ENCODE assay signal across 35 cellular contexts in genomic region chr4:53527930-53528329, GRCh38.
"Had no signal": no experiment of that assay in that cellular context is flagged by ENCODE, and none has a peak within 500 bp of the region (broad histone marks: within the 10 kb centered on the region; RNA-seq: fewer than 3 reads in every experiment).

No MANE protein-coding gene starts in this region.

- FAIRE-seq: TTC549 had no signal

- H3K27me3 ChIP-seq: ascending aorta, body of pancreas, brain microvascular endothelial cell, breast epithelium had no signal

- H3K27ac ChIP-seq: ascending aorta, body of pancreas, brain microvascular endothelial cell, breast epithelium, VCaP had no signal

- H3K4me1 Mint-ChIP-seq: activated B cell treated with CpG ODN at 0.5 μM for 24 hours; activated CD4-positive, alpha-beta T cell treated with anti-CD3 and anti-CD28 coated beads, Interleukin-2, amount 10 ng/mL, durations not matched to agents 24 days and 14 days; activated naive CD4-positive, alpha-beta T cell treated with anti-CD3 and anti-CD28 coated beads, Interleukin-2, amount 10 ng/mL, durations not matched to agents 7 days and 5 days; activated naive CD4-positive, alpha-beta T cell treated with anti-CD3 and anti-CD28 coated beads, Interleukin-2, amount 50 U/mL, for 24 hours; activated naive CD8-positive, alpha-beta T cell treated with anti-CD3 and anti-CD28 coated beads, Interleukin-2, amount 10 ng/mL, durations not matched to agents 7 days and 5 days; activated naive CD8-positive, alpha-beta T cell treated with anti-CD3 and anti-CD28 coated beads, Interleukin-2, amount 50 U/mL, for 24 hours had no signal

- H3K36me3 Mint-ChIP-seq: activated CD4-positive, alpha-beta memory T cell treated with anti-CD3 and anti-CD28 coated beads for 36 hours; activated naive CD4-positive, alpha-beta T cell treated with anti-CD3 and anti-CD28 coated beads, Interleukin-2, amount 10 ng/mL, durations not matched to agents 7 days and 5 days; activated naive CD4-positive, alpha-beta T cell treated with anti-CD3 and anti-CD28 coated beads, Interleukin-2, amount 50 U/mL, for 24 hours; activated naive CD8-positive, alpha-beta T cell; activated naive CD8-positive, alpha-beta T cell treated with anti-CD3 and anti-CD28 coated beads, Interleukin-2, amount 10 ng/mL, durations not matched to agents 7 days and 5 days had no signal

- H3K9me3 Mint-ChIP-seq: activated B cell treated with CpG ODN at 0.5 μM for 24 hours; activated CD4-positive, alpha-beta memory T cell treated with anti-CD3 and anti-CD28 coated beads for 36 hours; activated CD4-positive, alpha-beta T cell treated with anti-CD3 and anti-CD28 coated beads, Interleukin-2, amount 10 ng/mL, durations not matched to agents 24 days and 14 days; activated CD8-positive, alpha-beta T cell treated with anti-CD3 and anti-CD28 coated beads for 36 hours; activated naive CD4-positive, alpha-beta T cell treated with anti-CD3 and anti-CD28 coated beads, Interleukin-2, amount 10 ng/mL, durations not matched to agents 7 days and 5 days; activated naive CD4-positive, alpha-beta T cell treated with anti-CD3 and anti-CD28 coated beads, Interleukin-2, amount 50 U/mL, for 24 hours; activated naive CD8-positive, alpha-beta T cell treated with anti-CD3 and anti-CD28 coated beads, Interleukin-2, amount 10 ng/mL, durations not matched to agents 7 days and 5 days; activated naive CD8-positive, alpha-beta T cell treated with anti-CD3 and anti-CD28 coated beads, Interleukin-2, amount 50 U/mL, for 24 hours; activated T-helper 2 cell treated with anti-CD3 and anti-CD28 coated beads, Interferon-gamma antibody, Interleukin-2, Interleukin-4, amounts not matched to agents 10 μg/mL and 5 μg/mL and 100 μg/mL, durations not matched to agents 14 hours and 24 hours and 36 hours; T-helper 1 cell treated with Interleukin-12 subunit alpha and Interleukin-12 subunit beta and Interleukin-4 antibody, amounts not matched to agents 30 μg/mL and 1 μg/mL, for 36 hours; T-helper 2 cell treated with Interferon-gamma antibody and Interleukin-4, amounts not matched to agents 5 μg/mL and 100 μg/mL, for 36 hours had no signal

- H3K4me1 ChIP-seq: breast epithelium had no signal

- H3K9me3 ChIP-seq: ascending aorta, body of pancreas, breast epithelium had no signal

- H3K27ac Mint-ChIP-seq: activated B cell treated with CpG ODN at 0.5 μM for 24 hours; activated CD4-positive, alpha-beta memory T cell treated with anti-CD3 and anti-CD28 coated beads for 36 hours; activated CD4-positive, alpha-beta T cell treated with anti-CD3 and anti-CD28 coated beads, Interleukin-2, amount 10 ng/mL, durations not matched to agents 24 days and 14 days; activated CD8-positive, alpha-beta T cell treated with anti-CD3 and anti-CD28 coated beads for 36 hours; activated naive CD4-positive, alpha-beta T cell treated with anti-CD3 and anti-CD28 coated beads, Interleukin-2, amount 10 ng/mL, durations not matched to agents 7 days and 5 days; activated naive CD4-positive, alpha-beta T cell treated with anti-CD3 and anti-CD28 coated beads, Interleukin-2, amount 50 U/mL, for 24 hours; activated naive CD8-positive, alpha-beta T cell; activated naive CD8-positive, alpha-beta T cell treated with anti-CD3 and anti-CD28 coated beads, Interleukin-2, amount 10 ng/mL, durations not matched to agents 7 days and 5 days; activated naive CD8-positive, alpha-beta T cell treated with anti-CD3 and anti-CD28 coated beads, Interleukin-2, amount 50 U/mL, for 24 hours; activated T-helper 2 cell treated with anti-CD3 and anti-CD28 coated beads, Interferon-gamma antibody, Interleukin-2, Interleukin-4, amounts not matched to agents 10 μg/mL and 5 μg/mL and 100 μg/mL, durations not matched to agents 14 hours and 24 hours and 36 hours; T-helper 1 cell treated with Interleukin-12 subunit alpha and Interleukin-12 subunit beta and Interleukin-4 antibody, amounts not matched to agents 30 μg/mL and 1 μg/mL, for 36 hours; T-helper 2 cell treated with Interferon-gamma antibody and Interleukin-4, amounts not matched to agents 5 μg/mL and 100 μg/mL, for 36 hours had no signal

- H3K4me3 ChIP-seq: ascending aorta, body of pancreas, breast epithelium had no signal

- H3K4me3 Mint-ChIP-seq: activated B cell treated with CpG ODN at 0.5 μM for 24 hours; activated CD4-positive, alpha-beta memory T cell treated with anti-CD3 and anti-CD28 coated beads for 36 hours; activated CD4-positive, alpha-beta T cell treated with anti-CD3 and anti-CD28 coated beads, Interleukin-2, amount 10 ng/mL, durations not matched to agents 24 days and 14 days; activated CD8-positive, alpha-beta T cell treated with anti-CD3 and anti-CD28 coated beads for 36 hours; activated naive CD4-positive, alpha-beta T cell treated with anti-CD3 and anti-CD28 coated beads, Interleukin-2, amount 10 ng/mL, durations not matched to agents 7 days and 5 days; activated naive CD4-positive, alpha-beta T cell treated with anti-CD3 and anti-CD28 coated beads, Interleukin-2, amount 50 U/mL, for 24 hours; activated naive CD8-positive, alpha-beta T cell; activated naive CD8-positive, alpha-beta T cell treated with anti-CD3 and anti-CD28 coated beads, Interleukin-2, amount 10 ng/mL, durations not matched to agents 7 days and 5 days; activated naive CD8-positive, alpha-beta T cell treated with anti-CD3 and anti-CD28 coated beads, Interleukin-2, amount 50 U/mL, for 24 hours; T-helper 1 cell treated with Interleukin-12 subunit alpha and Interleukin-12 subunit beta and Interleukin-4 antibody, amounts not matched to agents 30 μg/mL and 1 μg/mL, for 36 hours; T-helper 2 cell treated with Interferon-gamma antibody and Interleukin-4, amounts not matched to agents 5 μg/mL and 100 μg/mL, for 36 hours had no signal

- H3K36me3 ChIP-seq: ascending aorta, brain microvascular endothelial cell, breast epithelium had no signal

- ATAC-seq: activated CD8-positive, alpha-beta T cell treated with anti-CD3 and anti-CD28 coated beads for 36 hours; activated naive CD8-positive, alpha-beta T cell treated with anti-CD3 and anti-CD28 coated beads, Interleukin-2, amount 50 U/mL, for 24 hours; body of pancreas had no signal

- H3K27me3 Mint-ChIP-seq: activated B cell treated with CpG ODN at 0.5 μM for 24 hours had no signal

- DNase-seq: activated B cell treated with CpG ODN at 0.5 μM for 24 hours; activated CD4-positive, alpha-beta memory T cell treated with anti-CD3 and anti-CD28 coated beads for 36 hours; activated CD4-positive, alpha-beta T cell treated with anti-CD3 and anti-CD28 coated beads for 4 hours; activated CD4-positive, alpha-beta T cell treated with anti-CD3 and anti-CD28 coated beads, Interleukin-2, amount 10 ng/mL, durations not matched to agents 24 days and 14 days; activated CD4-positive, alpha-beta T cell treated with anti-CD3 and anti-CD28 coated beads, Interleukin-2, amount 50 U/mL, for 1 hour; activated CD4-positive, alpha-beta T cell treated with anti-CD3 and anti-CD28 coated beads, Interleukin-2, amount 50 U/mL, for 4 hours; activated CD4-positive, CD25-positive, alpha-beta regulatory T cell treated with anti-CD3 and anti-CD28 coated beads, Interleukin-2, amount 50 U/mL, for 72 hours; activated CD8-positive, alpha-beta memory T cell treated with anti-CD3 and anti-CD28 coated beads, Interleukin-2, amount 50 U/mL, for 4 hours; activated CD8-positive, alpha-beta T cell treated with anti-CD3 and anti-CD28 coated beads for 36 hours; activated effector memory CD4-positive, alpha-beta T cell treated with Interleukin-2 at 50 U/mL for 16 hours; activated gamma-delta T cell; activated naive CD4-positive, alpha-beta T cell treated with anti-CD3 and anti-CD28 coated beads, Interleukin-2, amount 10 ng/mL, durations not matched to agents 7 days and 5 days; activated naive CD4-positive, alpha-beta T cell treated with Interleukin-2 at 50 U/mL for 16 hours; activated naive CD8-positive, alpha-beta T cell treated with anti-CD3 and anti-CD28 coated beads, Interleukin-2, amount 10 ng/mL, durations not matched to agents 7 days and 5 days; activated naive CD8-positive, alpha-beta T cell treated with anti-CD3 and anti-CD28 coated beads, Interleukin-2, amount 50 U/mL, for 24 hours; activated T-cell treated with anti-CD3 and anti-CD28 coated beads for 4 hours; activated T-cell treated with anti-CD3 and anti-CD28 coated beads, Interleukin-2, amount 50 U/mL, for 1 hour; activated T-cell treated with anti-CD3 and anti-CD28 coated beads, Interleukin-2, amount 50 U/mL, for 48 hours; amygdala; anterior cingulate cortex; body of pancreas; brain microvascular endothelial cell; central memory CD4-positive, alpha-beta T cell; T-helper 1 cell; T-helper 2 cell; T-helper 9 cell had no signal
